Comparison of ENCODE assay signal across 22 cellular contexts in the genomic region with DNA sequence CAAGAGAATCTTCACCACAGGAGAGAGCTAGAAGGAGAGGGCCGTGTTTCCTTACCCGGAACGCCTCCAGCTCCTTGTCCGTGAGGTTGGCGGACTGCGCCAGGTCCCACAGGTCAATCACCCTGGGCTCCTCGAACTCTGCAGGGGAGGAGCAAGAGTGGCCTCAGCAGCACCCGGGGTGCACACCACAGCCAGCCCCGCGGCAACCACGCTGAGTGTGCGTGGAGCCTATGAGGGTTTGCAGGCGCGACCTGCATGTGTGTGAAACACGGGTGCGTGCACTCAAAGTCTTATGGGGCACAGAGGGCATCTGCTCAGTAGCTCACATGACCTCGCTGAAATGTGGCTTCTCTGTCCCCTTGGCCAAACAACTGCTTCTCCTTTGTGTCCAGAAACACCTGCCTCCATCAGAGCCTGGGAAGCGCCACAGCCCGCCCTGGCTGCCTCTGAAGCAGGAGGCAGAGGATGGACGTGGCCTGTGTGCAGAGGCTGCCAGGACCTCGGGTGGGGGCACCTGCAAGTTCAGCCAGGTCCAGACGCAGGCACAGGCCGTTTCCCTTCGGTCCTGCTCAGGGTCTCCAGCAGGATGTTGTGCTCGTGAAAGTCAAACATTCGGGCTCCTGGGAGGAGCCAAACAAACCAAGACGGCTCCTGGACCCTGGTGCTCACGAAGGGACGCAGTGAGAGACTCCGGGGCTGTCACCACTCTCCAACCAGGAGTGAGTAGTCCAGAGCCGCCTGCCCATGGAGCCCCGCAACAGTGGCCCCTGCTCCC. TPM values are rescaled to one million over a fixed set of nuclear protein-coding genes. Genes with fewer than 3 reads are reported as not detected.
"Had no signal": no experiment of that assay in that cellular context is flagged by ENCODE, and none has a peak within 500 bp of the region (broad histone marks: within the 10 kb centered on the region; RNA-seq: fewer than 3 reads in every experiment).

No MANE protein-coding gene starts in this region.

- H3K27me3 Mint-ChIP-seq: activated CD4-positive, alpha-beta memory T cell treated with anti-CD3 and anti-CD28 coated beads, Interleukin-2, amount 10 ng/mL, durations not matched to agents 7 days and 5 days; activated CD4-positive, alpha-beta T cell treated with anti-CD3 and anti-CD28 coated beads, Interleukin-2, amount 10 ng/mL, durations not matched to agents 24 days and 14 days; activated naive CD4-positive, alpha-beta T cell treated with anti-CD3 and anti-CD28 coated beads, Interleukin-2, amount 50 U/mL, for 24 hours; brain; type B pancreatic cell had no signal

- H3K9me3 ChIP-seq: left lung, thoracic aorta, vagina had no signal

- H3K4me3 Mint-ChIP-seq: activated CD4-positive, alpha-beta memory T cell treated with anti-CD3 and anti-CD28 coated beads, Interleukin-2, amount 10 ng/mL, durations not matched to agents 7 days and 5 days; activated CD4-positive, alpha-beta T cell treated with anti-CD3 and anti-CD28 coated beads, Interleukin-2, amount 10 ng/mL, durations not matched to agents 24 days and 14 days; activated naive CD4-positive, alpha-beta T cell treated with anti-CD3 and anti-CD28 coated beads, Interleukin-2, amount 50 U/mL, for 24 hours; brain; neural crest cell; T-helper 2 cell treated with Interferon-gamma antibody and Interleukin-4, amounts not matched to agents 5 μg/mL and 100 μg/mL, for 36 hours; type B pancreatic cell had no signal

- FAIRE-seq: colon had no signal

- H3K4me1 Mint-ChIP-seq: activated CD4-positive, alpha-beta memory T cell treated with anti-CD3 and anti-CD28 coated beads, Interleukin-2, amount 10 ng/mL, durations not matched to agents 7 days and 5 days; activated CD4-positive, alpha-beta T cell treated with anti-CD3 and anti-CD28 coated beads, Interleukin-2, amount 10 ng/mL, durations not matched to agents 24 days and 14 days; activated naive CD4-positive, alpha-beta T cell treated with anti-CD3 and anti-CD28 coated beads, Interleukin-2, amount 50 U/mL, for 24 hours; brain; neural crest cell had no signal

- ATAC-seq: activated CD4-positive, CD25-positive, alpha-beta regulatory T cell treated with anti-CD3 and anti-CD28 coated beads, Interleukin-2, amount 50 U/mL, for 24 hours; left lung had no signal

- H3K4me3 ChIP-seq: dorsolateral prefrontal cortex, left lung, thoracic aorta, vagina had no signal

- H3K4me1 ChIP-seq: left lung, vagina had no signal

- H3K27ac ChIP-seq: left lung, thoracic aorta, vagina, VCaP had no signal

- H3K27me3 ChIP-seq: dorsolateral prefrontal cortex, left lung, vagina had no signal

- DNase-seq: activated CD4-positive, alpha-beta memory T cell treated with anti-CD3 and anti-CD28 coated beads, Interleukin-2, amount 10 ng/mL, durations not matched to agents 7 days and 5 days; activated CD4-positive, alpha-beta T cell treated with anti-CD3 and anti-CD28 coated beads, Interleukin-2, amount 10 ng/mL, durations not matched to agents 24 days and 14 days; activated effector memory CD4-positive, alpha-beta T cell treated with anti-CD3 and anti-CD28 coated beads, Interleukin-2, amount 50 U/mL, for 16 hours; activated T-cell treated with anti-CD3 and anti-CD28 coated beads for 4 hours; central memory CD4-positive, alpha-beta T cell; foreskin fibroblast; stimulated activated CD4-positive, alpha-beta T cell treated with anti-CD3 and anti-CD28 coated beads, Interleukin-4, amount 100 ng/mL, for 1 hour; stimulated activated naive CD4-positive, alpha-beta T cell had no signal

- H3K9me3 Mint-ChIP-seq: activated CD4-positive, alpha-beta memory T cell treated with anti-CD3 and anti-CD28 coated beads, Interleukin-2, amount 10 ng/mL, durations not matched to agents 7 days and 5 days; activated CD4-positive, alpha-beta T cell treated with anti-CD3 and anti-CD28 coated beads, Interleukin-2, amount 10 ng/mL, durations not matched to agents 24 days and 14 days; activated naive CD4-positive, alpha-beta T cell treated with anti-CD3 and anti-CD28 coated beads, Interleukin-2, amount 50 U/mL, for 24 hours; brain; neural crest cell; T-helper 2 cell treated with Interferon-gamma antibody and Interleukin-4, amounts not matched to agents 5 μg/mL and 100 μg/mL, for 36 hours; type B pancreatic cell had no signal

- H3K27ac Mint-ChIP-seq: activated CD4-positive, alpha-beta memory T cell treated with anti-CD3 and anti-CD28 coated beads, Interleukin-2, amount 10 ng/mL, durations not matched to agents 7 days and 5 days; activated CD4-positive, alpha-beta T cell treated with anti-CD3 and anti-CD28 coated beads, Interleukin-2, amount 10 ng/mL, durations not matched to agents 24 days and 14 days; activated naive CD4-positive, alpha-beta T cell treated with anti-CD3 and anti-CD28 coated beads, Interleukin-2, amount 50 U/mL, for 24 hours; brain; T-helper 2 cell treated with Interferon-gamma antibody and Interleukin-4, amounts not matched to agents 5 μg/mL and 100 μg/mL, for 36 hours; type B pancreatic cell had no signal

RNA-seq across cellular contexts. Expression of gene DOK7, which starts 53.1 kb away (rescaled TPM):
- total RNA-seq: activated CD4-positive, alpha-beta memory T cell treated with anti-CD3 and anti-CD28 coated beads, Interleukin-2, amount 10 ng/mL, durations not matched to agents 7 days and 5 days; activated CD4-positive, alpha-beta T cell treated with anti-CD3 and anti-CD28 coated beads, Interleukin-2, amount 10 ng/mL, durations not matched to agents 24 days and 14 days; neural crest cell; omental fat pad had no signal
- polyA plus RNA-seq: fibroblast of lung had no signal
